1 cellular context compared by ENCODE assay signal in the genomic region with DNA sequence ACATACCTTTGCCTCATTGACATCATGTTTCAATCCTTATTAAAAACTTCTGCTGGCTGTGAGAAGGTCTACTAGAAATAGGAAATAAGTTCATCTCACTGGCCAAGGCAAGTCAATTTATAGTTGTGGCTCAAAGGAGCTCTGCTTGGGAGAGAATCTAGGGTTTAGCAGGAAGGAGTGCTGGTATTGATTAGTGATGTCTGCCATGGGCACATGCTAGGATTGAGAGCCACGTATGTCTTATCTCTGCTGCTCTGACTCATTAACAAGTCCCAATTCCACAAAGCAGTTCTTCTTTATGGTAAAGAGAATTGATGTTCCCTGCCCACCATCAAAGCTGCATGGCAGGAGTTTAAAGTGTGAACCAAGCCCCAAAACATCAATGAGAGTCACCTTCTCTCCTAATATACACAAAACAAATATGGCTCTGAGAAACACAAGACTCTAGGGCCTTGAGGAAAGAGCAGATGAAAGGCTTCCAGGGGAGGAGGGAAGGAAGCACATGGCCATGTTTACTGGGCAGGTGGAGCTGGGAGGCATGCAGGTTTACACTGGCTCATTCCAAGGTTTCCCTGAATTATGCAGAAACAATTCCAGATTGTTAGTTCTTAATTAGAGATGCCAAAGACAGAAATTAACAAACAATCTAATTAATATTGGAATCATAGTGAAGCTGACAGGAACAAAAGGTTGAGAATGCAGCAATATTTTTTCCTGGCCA.
TF ChIP-seq lines count a peak whose summit lies in the region.

No MANE protein-coding gene starts in this region.

TF ChIP-seq in HepG2, 621 proteins besides CTCF, POLR2A, EP300 and RAD21:
- no peak for TF ChIP-seq ZBTB40 (IDR thresholded peaks at IDR 0.05)
- TF ChIP-seq ZBTB40 (CRISPR knock-in tag; IDR thresholded peaks at IDR 0.05), result no peak
- TF ChIP-seq MNT (IDR thresholded peaks at IDR 0.05), result peak; percentile 77
- TF ChIP-seq ZNF773 (CRISPR knock-in tag; IDR thresholded peaks at IDR 0.05; ENCODE audit: borderline replicate concordance), result no peak
- TF ChIP-seq ZNF121 (CRISPR knock-in tag; IDR thresholded peaks at IDR 0.05), result no peak
TF ChIP-seq in HepG2: peak in this region for 1.
